In the genomic region with DNA sequence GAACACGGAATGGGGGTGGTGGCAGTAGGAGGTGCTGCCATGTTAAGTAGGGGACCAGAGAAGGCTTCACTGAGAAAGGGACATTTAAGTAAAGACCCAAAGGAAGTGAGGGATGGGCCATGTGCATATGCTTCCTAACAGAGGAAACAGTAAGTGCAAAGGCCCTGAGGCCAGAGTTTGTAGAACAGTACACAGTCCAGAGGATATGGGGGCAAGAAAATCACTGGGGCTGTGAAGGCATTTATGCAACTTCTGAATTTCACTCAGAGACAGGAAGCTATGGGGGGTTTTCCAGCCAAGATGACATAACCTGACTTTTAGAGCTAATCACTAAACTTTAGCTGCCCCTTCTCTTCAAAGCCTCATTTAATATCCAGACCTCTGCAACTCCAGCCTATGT, we compare ENCODE assay signal across 25 cellular contexts.
DNase-seq lines count a peak whose midpoint lies in the region; ATAC-seq, FAIRE-seq and TF ChIP-seq lines count a peak whose summit lies in the region.
"Had no signal": no experiment of that assay in that cellular context is flagged by ENCODE, and none has a peak within 500 bp of the region (broad histone marks: within the 10 kb centered on the region; RNA-seq: fewer than 3 reads in every experiment).

No MANE protein-coding gene starts in this region.

- WGBS in GM12878 (ENCODE audit: insufficient coverage, insufficient replicate concordance, low lambda C conversion rate, missing lambda C conversion rate) = 46% methylated on average over 1 of the region's 1 CpG
- 100% methylated on average over 1 of the region's 1 CpG for WGBS in right cardiac atrium

- FAIRE-seq in GM12878 (lab: Jason Lieb, UNC) = no peak
- FAIRE-seq: endothelial cell of umbilical vein, H1, RCC 7860 had no signal

- no peaks in the 10 kb centered on the region for H3K27me3 ChIP-seq in GM12878 (replicated peaks in 1 of 2; ENCODE audit: control insufficient read depth in 2 of 2, insufficient read depth in 2 of 2, low read length in 1 of 2)
- H3K27me3 ChIP-seq in right cardiac atrium (ENCODE audit: control insufficient read depth, insufficient read depth) = no peaks in the 10 kb centered on the region
- H3K27me3 ChIP-seq: left lung, tibial artery had no signal

- H3K27ac Mint-ChIP-seq in activated naive CD4-positive, alpha-beta T cell treated with anti-CD3 and anti-CD28 coated beads for 36 hours = no peak overlapping the region
- H3K27ac Mint-ChIP-seq: B cell; CD8-positive, alpha-beta memory T cell had no signal

- peak; percentile 92 for ATAC-seq in GM12878
- ATAC-seq in GM19328 (IDR thresholded peaks at IDR 0.05; ENCODE audit: unreplicated experiment) = no peak
- ATAC-seq in right cardiac atrium = no peak
- ATAC-seq: left lung had no signal

- H3K27ac ChIP-seq in GM12878 (ENCODE audit: control insufficient read depth, insufficient read depth) (peak overlapping the region; percentile 57), right cardiac atrium (ENCODE audit: low read length) (no peak overlapping the region)
- H3K27ac ChIP-seq: tibial artery had no signal

- TF ChIP-seq POLR2A in GM12878 (IDR thresholded peaks at IDR 0.05; ENCODE audit: low read depth, low read length) = no peak

- H3K4me3 ChIP-seq in GM12878 (no peak overlapping the region), right cardiac atrium (ENCODE audit: low read length) (no peak overlapping the region)
- H3K4me3 ChIP-seq: left lung, tibial artery had no signal

- no peaks in the 10 kb centered on the region; a peak in 1 of 4 replicates for H3K36me3 ChIP-seq in GM12878 (ENCODE audit: control insufficient read depth in 2 of 2, insufficient read depth in 2 of 2, low read length in 1 of 2)
- H3K36me3 ChIP-seq: left lung, tibial artery had no signal

- no peak for TF ChIP-seq EP300 in GM12878 (IDR thresholded peaks at IDR 0.05; ENCODE audit: borderline replicate concordance in 1 of 2, control insufficient read depth in 1 of 2, low read depth in 2 of 2, low read length in 2 of 2)

- no peaks in the 10 kb centered on the region for H3K27me3 Mint-ChIP-seq in activated naive CD4-positive, alpha-beta T cell treated with anti-CD3 and anti-CD28 coated beads for 36 hours (ENCODE audit: low read depth)
- H3K27me3 Mint-ChIP-seq: B cell; central memory CD8-positive, alpha-beta T cell; naive B cell had no signal

- SMC1A ChIA-PET in GM12878 (lab: Charles Lee; ENCODE audit: uncharacterized antibody, unreplicated experiment) = interaction anchor here (0.7 to 2.3 kb wide), 19 partner anchors 9 to 114 kb away, joined by 3 to 19 read pairs (median 5); no protein-coding TSS in a partner anchor

- POLR2A ChIA-PET in GM12878 (lab: Charles Lee) = interaction anchor here (1.0 to 1.8 kb wide), 6 partner anchors 10 to 39 kb away, joined by 3 to 13 read pairs (median 4); no protein-coding TSS in a partner anchor

- peak; percentile 56 for DNase-seq in activated naive CD4-positive, alpha-beta T cell treated with anti-CD3 and anti-CD28 coated beads for 36 hours
- no peak for DNase-seq in activated naive CD4-positive, alpha-beta T cell treated with Interleukin-2 at 50 U/mL for 16 hours
- peak; percentile 54 for DNase-seq in GM20000 (ENCODE audit: low spot score)
- no peak for DNase-seq in GM12878 (ENCODE audit: low read depth, low spot score)
- DNase-seq in right cardiac atrium = no peak
- no peak for DNase-seq in NCI-H187 treated with DMSO at 0.1 percent for 48 hours (lab: John Stamatoyannopoulos, UW)
- DNase-seq: activated CD4-positive, alpha-beta T cell treated with anti-CD3 and anti-CD28 coated beads, Interleukin-2, amount 50 U/mL, for 4 hours; CD8-positive, alpha-beta memory T cell; DMS 273 treated with DMSO at 0.1 percent for 48 hours; hypothalamus; left lung; naive B cell; NCI-H1092 treated with DMSO at 0.1 percent for 48 hours; NCI-H187; NCI-H524 treated with DMSO at 0.1 percent for 48 hours; occipital lobe; SIG-M5; SW 1271; tibial artery had no signal

- H3K9me3 Mint-ChIP-seq in activated naive CD4-positive, alpha-beta T cell treated with anti-CD3 and anti-CD28 coated beads for 36 hours = no peaks in the 10 kb centered on the region
- H3K9me3 Mint-ChIP-seq: CD8-positive, alpha-beta memory T cell; central memory CD8-positive, alpha-beta T cell; naive B cell had no signal

- TF ChIP-seq RAD21 in GM12878 (IDR thresholded peaks at IDR 0.05; ENCODE audit: insufficient read depth, low read depth, low read length) = no peak

- no TSS peak for BruUV-seq in GM12878 (replicated peaks; lab: Mats Ljungman, UMichigan)

- no peaks in the 10 kb centered on the region for H4K20me1 ChIP-seq in GM12878 (ENCODE audit: control insufficient read depth, insufficient read depth)

- no peaks in the 10 kb centered on the region for H3K9me3 ChIP-seq in GM12878 (replicated peaks; ENCODE audit: control insufficient read depth, insufficient read depth, low read length)
- H3K9me3 ChIP-seq in right cardiac atrium (ENCODE audit: control insufficient read depth, low read length) = no peaks in the 10 kb centered on the region
- H3K9me3 ChIP-seq: left lung, tibial artery had no signal

- RAD21 ChIA-PET in GM12878 (lab: Charles Lee; ENCODE audit: unreplicated experiment) = interaction anchor here (0.9 to 2.0 kb wide), 12 partner anchors 12 to 123 kb away, joined by 3 to 13 read pairs (median 4); no protein-coding TSS in a partner anchor

- CTCF ChIA-PET in activated naive CD4-positive, alpha-beta T cell treated with anti-CD3 and anti-CD28 coated beads for 36 hours (lab: Charles Lee) = interaction anchor here (0.9 kb wide), 1 partner anchor 8 kb away, joined by 4 read pairs; no protein-coding TSS in a partner anchor
- CTCF ChIA-PET in GM12878 (lab: Yijun Ruan, JAX) = interaction anchor here (0.6 to 1.4 kb wide), 10 partner anchors 11 to 125 kb away, joined by 3 to 6 read pairs (median 4); no protein-coding TSS in a partner anchor

- TF ChIP-seq CTCF in GM20000 (IDR thresholded peaks at IDR 0.05; ENCODE audit: extremely low read depth, missing control alignments) = no peak
- TF ChIP-seq CTCF in GM12878 (IDR thresholded peaks at IDR 0.05 in 2 of 3, conservative IDR thresholded peaks at IDR 0.05 in 1 of 3; ENCODE audit: control insufficient read depth in 2 of 3, extremely low read depth in 1 of 3, insufficient read depth in 1 of 3, low read depth in 3 of 3, low read length in 3 of 3) = no peak

- H3K4me2 ChIP-seq in GM12878 (ENCODE audit: control insufficient read depth, insufficient read depth) = peak overlapping the region; percentile 54; the same call in 1 of the 2 replicates

- H3K79me2 ChIP-seq in GM12878 (ENCODE audit: control insufficient read depth, insufficient read depth, low read length) = no peaks in the 10 kb centered on the region

- peaks cover 65% of the 10 kb centered on the region for H3K4me1 Mint-ChIP-seq in activated naive CD4-positive, alpha-beta T cell treated with anti-CD3 and anti-CD28 coated beads for 36 hours (ENCODE audit: low read depth)

- intact Hi-C loops in activated naive CD4-positive, alpha-beta T cell treated with anti-CD3 and anti-CD28 coated beads for 36 hours (cut with micrococcal nuclease) = no loop called here
- intact Hi-C loops in GM12878 (cut with micrococcal nuclease; ENCODE audit: unreplicated experiment) (loop anchor here (5.0 kb wide), 1 partner anchor 40 kb away; no protein-coding TSS in a partner anchor), right cardiac atrium (cut with DNase I) (no loop called here)

- H2AFZ ChIP-seq in GM12878 (ENCODE audit: control insufficient read depth, low read depth, low read length) = no peak overlapping the region; the same call in 1 of the 2 replicates

- in situ Hi-C loops in GM12878 (cut with MboI) = no loop called here

- no peak overlapping the region for H3K9ac ChIP-seq in GM12878 (ENCODE audit: control insufficient read depth, insufficient read depth, low read length)

- H3K4me1 ChIP-seq in GM12878 (ENCODE audit: control insufficient read depth, insufficient read depth, low read length) = peaks cover 40% of the 10 kb centered on the region
- H3K4me1 ChIP-seq in right cardiac atrium (ENCODE audit: control insufficient read depth, insufficient read depth, low read length) = peaks cover 16% of the 10 kb centered on the region

- peaks cover 1% of the 10 kb centered on the region for H3K36me3 Mint-ChIP-seq in activated naive CD4-positive, alpha-beta T cell treated with anti-CD3 and anti-CD28 coated beads for 36 hours (ENCODE audit: low read depth)
- H3K36me3 Mint-ChIP-seq: naive B cell had no signal

- no peak overlapping the region for H3K4me3 Mint-ChIP-seq in activated naive CD4-positive, alpha-beta T cell treated with anti-CD3 and anti-CD28 coated beads for 36 hours
- H3K4me3 Mint-ChIP-seq: B cell; central memory CD8-positive, alpha-beta T cell; naive B cell had no signal

TF ChIP-seq in GM12878, 131 proteins besides CTCF, POLR2A, EP300 and RAD21 (continues in another document):
- TF ChIP-seq SMARCA5 (IDR thresholded peaks at IDR 0.05) (peak; percentile 98), BMI1 (IDR thresholded peaks at IDR 0.05; ENCODE audit: borderline replicate concordance) (no peak), MTA2 (IDR thresholded peaks at IDR 0.05; ENCODE audit: low read depth) (peak; percentile 16; the same call in 1 of the 2 replicates)
- TF ChIP-seq, protein P1, sequence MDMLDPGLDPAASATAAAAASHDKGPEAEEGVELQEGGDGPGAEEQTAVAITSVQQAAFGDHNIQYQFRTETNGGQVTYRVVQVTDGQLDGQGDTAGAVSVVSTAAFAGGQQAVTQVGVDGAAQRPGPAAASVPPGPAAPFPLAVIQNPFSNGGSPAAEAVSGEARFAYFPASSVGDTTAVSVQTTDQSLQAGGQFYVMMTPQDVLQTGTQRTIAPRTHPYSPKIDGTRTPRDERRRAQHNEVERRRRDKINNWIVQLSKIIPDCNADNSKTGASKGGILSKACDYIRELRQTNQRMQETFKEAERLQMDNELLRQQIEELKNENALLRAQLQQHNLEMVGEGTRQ (IDR thresholded peaks at IDR 0.05; ENCODE audit: borderline replicate concordance, low read depth, low read length) = no peak

Comparison
In these comparisons a context has a peak if more than half of its experiments do, and no peak if none do; other contexts are left out.
1. DNase-seq: peak in activated naive CD4-positive, alpha-beta T cell treated with anti-CD3 and anti-CD28 coated beads for 36 hours (single experiment) and GM20000 (single experiment); none in activated naive CD4-positive, alpha-beta T cell treated with Interleukin-2 at 50 U/mL for 16 hours (single experiment), GM12878 (single experiment), right cardiac atrium (0 of 3) and NCI-H187 treated with DMSO at 0.1 percent for 48 hours (single experiment).